ENCODE assay signal across 10 cellular contexts in the genomic region with DNA sequence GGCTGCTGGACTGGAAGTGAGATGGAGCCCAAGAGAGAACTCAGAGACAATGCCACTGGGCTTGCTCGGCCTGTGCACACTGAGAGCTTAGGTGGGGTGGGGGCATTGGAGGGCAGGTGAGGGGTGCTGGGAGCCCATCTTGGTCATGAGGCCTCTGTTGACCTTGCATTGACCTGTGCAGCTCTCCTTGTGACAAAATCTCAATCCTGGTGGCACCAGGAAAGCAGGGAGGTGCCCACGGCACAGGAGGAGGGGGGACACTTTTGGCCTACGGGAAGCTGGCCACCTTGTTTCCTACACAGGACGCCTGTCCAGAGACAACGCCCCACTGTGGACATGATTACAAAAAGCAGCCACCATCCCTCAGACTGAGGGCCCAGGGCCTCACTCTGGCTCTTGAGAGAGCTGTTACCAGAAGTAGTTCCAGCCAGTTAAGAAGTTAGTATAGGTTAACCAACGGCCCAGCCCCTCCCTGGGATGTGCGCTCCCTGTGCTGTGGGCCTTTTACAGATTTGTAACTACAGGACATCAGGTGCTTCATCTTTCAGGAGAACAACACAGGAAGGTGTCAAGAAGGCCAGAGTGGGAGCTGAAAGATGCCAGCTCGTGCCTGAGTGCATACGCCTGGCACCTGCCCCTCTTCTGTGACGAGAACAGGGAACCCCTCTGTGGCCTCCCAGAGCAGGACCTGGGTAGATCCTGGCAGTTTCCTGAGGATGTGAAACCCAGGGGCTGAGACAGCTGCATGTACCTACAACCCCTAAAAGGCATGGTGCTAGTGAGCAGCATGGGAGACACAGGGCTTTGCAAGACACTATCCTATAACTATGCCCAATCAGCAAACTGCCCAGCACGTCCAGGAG. TPM values are rescaled to one million over a fixed set of nuclear protein-coding genes. Genes with fewer than 3 reads are reported as not detected.
DNase-seq lines count a peak whose midpoint lies in the region; ATAC-seq and TF ChIP-seq lines count a peak whose summit lies in the region.
"Had no signal": no experiment of that assay in that cellular context is flagged by ENCODE, and none has a peak within 500 bp of the region (broad histone marks: within the 10 kb centered on the region; RNA-seq: fewer than 3 reads in every experiment).

No MANE protein-coding gene starts in this region.

- TF ChIP-seq CTCF in MM.1S (IDR thresholded peaks at IDR 0.05; ENCODE audit: low read length) = no peak
- TF ChIP-seq CTCF in upper lobe of right lung (IDR thresholded peaks at IDR 0.05) = no peak

- no peaks in the 10 kb centered on the region for H3K36me3 ChIP-seq in BLaER1 treated with 17β-estradiol and CSF1 and Interleukin-3, amounts not matched to agents 10 nM and 100 nM
- H3K36me3 ChIP-seq in MM.1S (replicated peaks; ENCODE audit: insufficient read depth, low read length) (no peaks in the 10 kb centered on the region), upper lobe of right lung (no peaks in the 10 kb centered on the region)

- peaks cover 48 to 84% (median 53%) of the 10 kb centered on the region in 10 experiments for H3K4me1 ChIP-seq in BLaER1 treated with 17β-estradiol and CSF1 and Interleukin-3, amounts not matched to agents 10 nM and 100 nM
- H3K4me1 ChIP-seq in MM.1S (ENCODE audit: low read length) (peaks cover 24% of the 10 kb centered on the region), upper lobe of right lung (peaks cover 23% of the 10 kb centered on the region), right cardiac atrium (ENCODE audit: control insufficient read depth, insufficient read depth, low read length) (peaks cover 14% of the 10 kb centered on the region)

- 0 out of 20 replicates have a peak overlapping the region, but pooled peaks of 1 of the 10 experiments have one; percentile 19 for H3K4me3 ChIP-seq in BLaER1 treated with 17β-estradiol and CSF1 and Interleukin-3, amounts not matched to agents 10 nM and 100 nM
- H3K4me3 ChIP-seq in MM.1S (ENCODE audit: low read length) = no peak overlapping the region
- H3K4me3 ChIP-seq in upper lobe of right lung = no peak overlapping the region
- no peak overlapping the region for H3K4me3 ChIP-seq in right cardiac atrium (ENCODE audit: low read length)

- no peaks in the 10 kb centered on the region for H3K27me3 ChIP-seq in BLaER1 treated with 17β-estradiol and CSF1 and Interleukin-3, amounts not matched to agents 10 nM and 100 nM
- H3K27me3 ChIP-seq in MM.1S (replicated peaks; ENCODE audit: insufficient read depth, low read length) (no peaks in the 10 kb centered on the region), upper lobe of right lung (no peaks in the 10 kb centered on the region), right cardiac atrium (ENCODE audit: control insufficient read depth, insufficient read depth) (no peaks in the 10 kb centered on the region)

- H4K20me1 ChIP-seq in BLaER1 treated with 17β-estradiol and CSF1 and Interleukin-3, amounts not matched to agents 10 nM and 100 nM = no peaks in the 10 kb centered on the region; a peak in 1 of 22 replicates
- H4K20me1 ChIP-seq in MM.1S (ENCODE audit: insufficient read depth, low read length) = no peaks in the 10 kb centered on the region

- 0 out of 2 replicates have a peak overlapping the region, but pooled peaks have one; percentile 14 for H2AFZ ChIP-seq in MM.1S (ENCODE audit: low read length)

- DNase-seq in MM.1S (peak; percentile 40), upper lobe of right lung (no peak), right cardiac atrium (no peak), HPDE6-E6E7 (ENCODE audit: extremely low spot score) (no peak), OCI-M1 (lab: John Stamatoyannopoulos, UW) (no peak)
- DNase-seq: activated CD8-positive, alpha-beta memory T cell treated with anti-CD3 and anti-CD28 coated beads, Interleukin-2, amount 50 U/mL, for 48 hours; NK-92 treated with Interleukin-12 subunit alpha and Interleukin-12 subunit beta, amount 100 ng/mL, for 24 hours had no signal

- H3K79me2 ChIP-seq in MM.1S (ENCODE audit: low read length) = no peaks in the 10 kb centered on the region

- H3K9me2 ChIP-seq in MM.1S (replicated peaks; ENCODE audit: insufficient read depth, low read length) = no peaks in the 10 kb centered on the region

- no peaks in the 10 kb centered on the region for H3K9me3 ChIP-seq in BLaER1 treated with 17β-estradiol and CSF1 and Interleukin-3, amounts not matched to agents 10 nM and 100 nM (replicated peaks in 1 of 11)
- no peaks in the 10 kb centered on the region for H3K9me3 ChIP-seq in MM.1S (replicated peaks; ENCODE audit: insufficient read depth, low read length)
- no peaks in the 10 kb centered on the region for H3K9me3 ChIP-seq in upper lobe of right lung
- no peaks in the 10 kb centered on the region for H3K9me3 ChIP-seq in right cardiac atrium (ENCODE audit: control insufficient read depth, low read length)

- peak overlapping the region in 3 of 11 experiments; percentile 9 to 13 (median 11); a peak in 5 of 22 replicates for H3K27ac ChIP-seq in BLaER1 treated with 17β-estradiol and CSF1 and Interleukin-3, amounts not matched to agents 10 nM and 100 nM
- peak overlapping the region; percentile 40 for H3K27ac ChIP-seq in MM.1S (ENCODE audit: low read length)
- H3K27ac ChIP-seq in upper lobe of right lung = no peak overlapping the region
- no peak overlapping the region for H3K27ac ChIP-seq in right cardiac atrium (ENCODE audit: low read length)

- WGBS in right cardiac atrium = 77% methylated on average over 11 of the region's 11 CpGs

- peak; percentile 73 for ATAC-seq in GM18907 (IDR thresholded peaks at IDR 0.05; ENCODE audit: unreplicated experiment)
- peak; percentile 60 for ATAC-seq in HG02763 (IDR thresholded peaks at IDR 0.05; ENCODE audit: unreplicated experiment)
- no peak for ATAC-seq in upper lobe of right lung
- no peak for ATAC-seq in right cardiac atrium

- H3K9ac ChIP-seq in BLaER1 treated with 17β-estradiol and CSF1 and Interleukin-3, amounts not matched to agents 10 nM and 100 nM = peak overlapping the region in 2 of 11 experiments; percentile 5 to 24; a peak in 3 of 22 replicates
- no peak overlapping the region for H3K9ac ChIP-seq in MM.1S (ENCODE audit: low read length)

- peak overlapping the region; percentile 73 to 90 (median 86) for H3K4me2 ChIP-seq in BLaER1 treated with 17β-estradiol and CSF1 and Interleukin-3, amounts not matched to agents 10 nM and 100 nM
- peak overlapping the region; percentile 12; the same call in 1 of the 2 replicates for H3K4me2 ChIP-seq in MM.1S (ENCODE audit: low read depth, low read length)

- H3F3A ChIP-seq in MM.1S (ENCODE audit: insufficient read depth, low read length) = peaks cover 10% of the 10 kb centered on the region

- intact Hi-C loops in upper lobe of right lung (cut with DNase I) (no loop called here), right cardiac atrium (cut with DNase I) (no loop called here)

RNA-seq across cellular contexts. Expression of gene PKD1L1, which starts 10.3 kb away (rescaled TPM):
- 1.0 TPM for total RNA-seq in upper lobe of right lung
- total RNA-seq in right cardiac atrium = 1 to 10 TPM in 1 of 4 donors, under 1 TPM in 3; 0.79 to 1.5 (median 0.90) TPM
- 0.81 TPM for polyA plus RNA-seq in right cardiac atrium

RNA-seq across cellular contexts. Expression of gene HUS1, which starts 41.5 kb away (rescaled TPM):
- total RNA-seq in upper lobe of right lung (34.5 TPM), right cardiac atrium (10 to 100 TPM; 21.9 to 25.7 (median 24.3) TPM)
- polyA plus RNA-seq in right cardiac atrium = 13.2 TPM

Comparison
In these comparisons a context has a peak if more than half of its experiments do, and no peak if none do; other contexts are left out.
1. ATAC-seq: peak in GM18907 (single experiment) and HG02763 (single experiment); none in upper lobe of right lung (single experiment) and right cardiac atrium (0 of 2).